In the genomic region with DNA sequence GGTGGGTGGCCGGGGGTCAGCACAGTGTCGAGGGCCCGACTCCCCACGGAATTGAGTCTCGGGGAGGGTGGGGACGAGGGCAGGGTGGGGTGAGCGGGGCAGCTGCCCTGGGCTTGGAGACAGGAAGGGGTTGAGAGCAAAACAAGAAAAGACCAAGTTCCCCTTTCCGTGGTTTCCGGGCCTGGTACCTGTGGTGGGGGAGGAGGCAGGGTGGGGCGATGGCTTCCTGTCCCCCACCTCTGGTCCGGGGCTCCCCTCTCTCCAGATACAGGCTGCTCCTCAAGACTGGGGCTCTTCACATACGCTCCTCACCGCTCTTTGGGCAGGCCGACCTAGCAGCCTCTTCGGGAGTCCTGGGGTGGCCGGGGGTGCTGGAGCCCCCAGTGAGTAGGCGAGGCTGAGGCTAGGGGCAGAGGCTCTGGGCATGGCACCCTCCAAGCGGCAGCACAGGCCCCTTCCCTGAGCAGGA, we compare ENCODE assay signal across 8 cellular contexts. TPM values are rescaled to one million over a fixed set of nuclear protein-coding genes. Genes with fewer than 3 reads are reported as not detected.
DNase-seq lines count a peak whose midpoint lies in the region; ATAC-seq, FAIRE-seq and TF ChIP-seq lines count a peak whose summit lies in the region.

No MANE protein-coding gene starts in this region.

- H3K27me3 Mint-ChIP-seq in glutamatergic neuron (ENCODE audit: unreplicated experiment), result peaks cover 4% of the 10 kb centered on the region

- no peaks in the 10 kb centered on the region for H4K20me1 ChIP-seq in BLaER1

- H3K9me3 ChIP-seq in BLaER1, result no peaks in the 10 kb centered on the region

- H3K27ac Mint-ChIP-seq in glutamatergic neuron (ENCODE audit: unreplicated experiment), result no peak overlapping the region

- TF ChIP-seq POLR2A in NB4 (IDR thresholded peaks at IDR 0.05; ENCODE audit: extremely low read depth, insufficient read length), result peak; percentile 3

- H3K4me3 Mint-ChIP-seq in glutamatergic neuron (ENCODE audit: unreplicated experiment), result peak overlapping the region; percentile 86

- no peak for FAIRE-seq in HTR-8/SVneo (lab: Jason Lieb, UNC)

- ATAC-seq in GM21526 (IDR thresholded peaks at IDR 0.05; ENCODE audit: low FRiP score, unreplicated experiment), result peak; percentile 26

- no peaks in the 10 kb centered on the region for H3K36me3 Mint-ChIP-seq in glutamatergic neuron (ENCODE audit: unreplicated experiment)

- peak overlapping the region; percentile 85 for H3K9ac ChIP-seq in BLaER1

- peaks cover 15% of the 10 kb centered on the region for H3K36me3 ChIP-seq in BLaER1

- H3K27me3 ChIP-seq in BLaER1, result no peaks in the 10 kb centered on the region

- TF ChIP-seq CTCF in NB4 (IDR thresholded peaks at IDR 0.05; ENCODE audit: low read depth, low read length) (no peak), glutamatergic neuron (IDR thresholded peaks at IDR 0.05; ENCODE audit: partially characterized antibody, unreplicated experiment) (no peak)

- peaks cover 43% of the 10 kb centered on the region for H3K4me1 ChIP-seq in BLaER1

- H3K4me2 ChIP-seq in BLaER1, result peak overlapping the region; percentile 99

- H3K9me3 Mint-ChIP-seq in glutamatergic neuron (ENCODE audit: unreplicated experiment), result peaks cover 2% of the 10 kb centered on the region

- H3K27ac ChIP-seq in BLaER1, result peak overlapping the region; percentile 90

- H3K4me1 Mint-ChIP-seq in glutamatergic neuron (ENCODE audit: low read depth, unreplicated experiment), result no peaks in the 10 kb centered on the region

- DNase-seq in NB4 (ENCODE audit: low read depth), result peak; percentile 90
- DNase-seq in activated T-cell treated with anti-CD3 and anti-CD28 coated beads for 48 hours (ENCODE audit: low read depth), result peak; percentile 63
- DNase-seq in glutamatergic neuron, result peak; percentile 16
- no peak for DNase-seq in skeletal muscle cell (ENCODE audit: low read depth)
- DNase-seq in NCI-H526 treated with DMSO at 0.1 percent for 48 hours (lab: John Stamatoyannopoulos, UW), result no peak
- DNase-seq in HTR-8/SVneo (ENCODE audit: insufficient read length, low spot score), result no peak

- H3K4me3 ChIP-seq in BLaER1, result peak overlapping the region; percentile 95
- H3K4me3 ChIP-seq in NB4 (ENCODE audit: low read depth, low read length), result peak overlapping the region; percentile 90
- peak overlapping the region; percentile 55 for H3K4me3 ChIP-seq in skeletal muscle cell (ENCODE audit: low read depth, low read length)

RNA-seq across cellular contexts. Expression of a gene that starts 0.6 kb away (rescaled TPM):
- 75.2 TPM for total RNA-seq in glutamatergic neuron (ENCODE audit: unreplicated experiment)

RNA-seq across cellular contexts. Expression of a gene that starts 9.5 kb away (rescaled TPM):
- 74.6 TPM for total RNA-seq in glutamatergic neuron (ENCODE audit: unreplicated experiment)

RNA-seq across cellular contexts. Expression of a gene that starts 9.7 kb away (rescaled TPM):
- 16.6 TPM for total RNA-seq in glutamatergic neuron (ENCODE audit: unreplicated experiment)

RNA-seq across cellular contexts. Expression of a gene that starts 15.1 kb away (rescaled TPM):
- 15.8 TPM for total RNA-seq in glutamatergic neuron (ENCODE audit: unreplicated experiment)

Comparison
In these comparisons a context has a peak if more than half of its experiments do, and no peak if none do; other contexts are left out.
1. DNase-seq: peak in NB4 (single experiment), activated T-cell treated with anti-CD3 and anti-CD28 coated beads for 48 hours (single experiment) and glutamatergic neuron (single experiment); none in skeletal muscle cell (single experiment), NCI-H526 treated with DMSO at 0.1 percent for 48 hours (single experiment) and HTR-8/SVneo (single experiment).
2. Peak in every context shown above with its lines, with median percentiles within 50 percentile points of each other: H3K4me3 ChIP-seq.